11 cellular contexts compared by ENCODE assay signal in genomic region chr4:83170952-83171399, GRCh38. TPM values are rescaled to one million over a fixed set of nuclear protein-coding genes. Genes with fewer than 3 reads are reported as not detected.
DNase-seq lines count a peak whose midpoint lies in the region; ATAC-seq and TF ChIP-seq lines count a peak whose summit lies in the region.
"Had no signal": no experiment of that assay in that cellular context is flagged by ENCODE, and none has a peak within 500 bp of the region (broad histone marks: within the 10 kb centered on the region; RNA-seq: fewer than 3 reads in every experiment).

No MANE protein-coding gene starts in this region.

- TF ChIP-seq RAD21 in HCT116 (IDR thresholded peaks at IDR 0.05; ENCODE audit: low read depth) = no peak

- ATAC-seq in HCT116 (no peak), HG02759 (IDR thresholded peaks at IDR 0.05; ENCODE audit: unreplicated experiment) (no peak)
- ATAC-seq: left ventricle myocardium superior had no signal

- H3K9me2 ChIP-seq in HCT116 (ENCODE audit: insufficient read depth) = no peaks in the 10 kb centered on the region

- no peaks in the 10 kb centered on the region for H3K27me3 ChIP-seq in HCT116 (ENCODE audit: insufficient read depth, low read length)
- no peaks in the 10 kb centered on the region for H3K27me3 ChIP-seq in WERI-Rb-1 (ENCODE audit: insufficient read depth, low read depth, severe bottlenecking)
- no peaks in the 10 kb centered on the region for H3K27me3 ChIP-seq in tibial artery

- H3K4me1 ChIP-seq in HCT116 (ENCODE audit: control insufficient read depth in 1 of 2, insufficient read depth in 2 of 2, low read length in 2 of 2) (peaks cover 4 to 7% of the 10 kb centered on the region in 2 experiments; a peak in 2 of 4 replicates), tibial artery (no peaks in the 10 kb centered on the region)

- peaks cover 6% of the 10 kb centered on the region for H3K36me3 Mint-ChIP-seq in neural crest cell (ENCODE audit: low read depth)

- no TSS peak for BruUV-seq in HCT116 (replicated peaks; lab: Mats Ljungman, UMichigan)

- no peak overlapping the region for H3K4me3 Mint-ChIP-seq in neural crest cell

- no peak for TF ChIP-seq POLR2A in HCT116 (IDR thresholded peaks at IDR 0.05; ENCODE audit: borderline replicate concordance, extremely low read depth, insufficient read depth, insufficient read length)

- H3K36me3 ChIP-seq in HCT116 (ENCODE audit: control insufficient read depth in 1 of 2, insufficient read depth in 2 of 2, low read length in 2 of 2) (no peaks in the 10 kb centered on the region), WERI-Rb-1 (no peaks in the 10 kb centered on the region), tibial artery (no peaks in the 10 kb centered on the region)

- CTCF ChIA-PET in HCT116 (lab: Charles Lee) = no interaction called here

- DNase-seq in DMS53 (lab: John Stamatoyannopoulos, UW) = peak; percentile 22
- no peak for DNase-seq in DMS53 treated with DMSO at 0.1 percent for 48 hours (lab: John Stamatoyannopoulos, UW; ENCODE audit: unreplicated experiment)
- no peak for DNase-seq in HCT116 (ENCODE audit: low read depth, low spot score)
- DNase-seq in WERI-Rb-1 = no peak
- no peak for DNase-seq in neural crest cell (ENCODE audit: low read depth, low spot score)
- no peak for DNase-seq in tibial artery
- no peak for DNase-seq in NCI-H1694 (lab: John Stamatoyannopoulos, UW)
- DNase-seq: left ventricle myocardium superior, Right ventricle myocardium superior had no signal

- H3K27me3 Mint-ChIP-seq in neural crest cell (ENCODE audit: low read depth) = no peaks in the 10 kb centered on the region

- H3K4me1 Mint-ChIP-seq in neural crest cell = peaks cover 18% of the 10 kb centered on the region

- RAD21 ChIA-PET in HCT116 (lab: Charles Lee; ENCODE audit: low non-redundant PET in 1 of 2, low total read pairs in 2 of 2, uncharacterized antibody in 2 of 2, unreplicated experiment in 2 of 2) = no interaction called here

- H3K4me3 ChIP-seq in HCT116 (replicated peaks in 1 of 2; ENCODE audit: low read depth in 1 of 2, low read length in 2 of 2) = no peak overlapping the region
- H3K4me3 ChIP-seq in WERI-Rb-1 (ENCODE audit: low read depth, low read length) = no peak overlapping the region
- no peak overlapping the region for H3K4me3 ChIP-seq in tibial artery

- no peak overlapping the region for H2AFZ ChIP-seq in HCT116 (ENCODE audit: low read depth, low read length, poor library complexity, severe bottlenecking)

- peaks cover 9% of the 10 kb centered on the region for H3K9me3 Mint-ChIP-seq in neural crest cell

- peak overlapping the region; percentile 92 for H3K27ac Mint-ChIP-seq in neural crest cell (ENCODE audit: unreplicated experiment)

- no peaks in the 10 kb centered on the region for H4K20me1 ChIP-seq in HCT116 (ENCODE audit: insufficient read depth)

- no peak overlapping the region for H3K4me2 ChIP-seq in HCT116 (ENCODE audit: low read length)

- no peak overlapping the region for H3K9ac ChIP-seq in HCT116 (ENCODE audit: low read length)

- no peaks in the 10 kb centered on the region for H3K79me2 ChIP-seq in HCT116 (ENCODE audit: insufficient read depth, low read length)

- H3K9me3 ChIP-seq in HCT116 (ENCODE audit: control insufficient read depth in 1 of 2, insufficient read depth in 1 of 2, low read depth in 1 of 2, low read length in 2 of 2) = no peaks in the 10 kb centered on the region
- peaks cover 2% of the 10 kb centered on the region for H3K9me3 ChIP-seq in WERI-Rb-1 (ENCODE audit: severe bottlenecking)
- H3K9me3 ChIP-seq in tibial artery = no peaks in the 10 kb centered on the region

- POLR2A ChIA-PET in HCT116 (lab: Charles Lee) = no interaction called here

- intact Hi-C loops in HCT116 (cut with micrococcal nuclease) (no loop called here), tibial artery (cut with DNase I; ENCODE audit: low total_unique reads) (no loop called here)

- H3K27ac ChIP-seq in HCT116 (ENCODE audit: low read depth, low read length) (peak overlapping the region; percentile 41), WERI-Rb-1 (peak overlapping the region; percentile 34), tibial artery (no peak overlapping the region)
- H3K27ac ChIP-seq: 22Rv1 had no signal

- TF ChIP-seq CTCF in HCT116 (IDR thresholded peaks at IDR 0.05 in 2 of 3, conservative IDR thresholded peaks at IDR 0.05 in 1 of 3; ENCODE audit: borderline replicate concordance in 1 of 3, insufficient read depth in 1 of 3, low read depth in 2 of 3, low read length in 2 of 3) (no peak), WERI-Rb-1 (IDR thresholded peaks at IDR 0.05; ENCODE audit: low read depth, low read length) (no peak), neural crest cell (conservative IDR thresholded peaks at IDR 0.05) (no peak), tibial artery (IDR thresholded peaks at IDR 0.05) (no peak)

TF ChIP-seq in HCT116, 20 proteins besides CTCF, POLR2A, EP300 and RAD21:
- TF ChIP-seq CBX3 (IDR thresholded peaks at IDR 0.05; ENCODE audit: low read depth) (0 out of 2 replicates have a peak, but pooled peaks have one; percentile 23), ZBTB33 (IDR thresholded peaks at IDR 0.05; ENCODE audit: extremely low read depth, insufficient replicate concordance, low read length) (no peak), SRF (IDR thresholded peaks at IDR 0.05; ENCODE audit: low read depth) (no peak), SP1 (IDR thresholded peaks at IDR 0.05; ENCODE audit: low read depth) (no peak), ZFX (IDR thresholded peaks at IDR 0.05) (no peak), EZH2phosphoT487 (IDR thresholded peaks at IDR 0.05; ENCODE audit: borderline replicate concordance) (no peak)

RNA-seq across cellular contexts. Expression of gene PLAC8, which starts 56.4 kb away (rescaled TPM):
- total RNA-seq in HCT116 (2021; ENCODE audit: unreplicated experiment) (0.61 TPM), neural crest cell (0.40 and 0.57 TPM in 2 replicates)
- polyA plus RNA-seq in HCT116 (2012) = 0.17 and 0.57 TPM in 2 replicates

Comparison
In these comparisons a context has a peak if more than half of its experiments do, and no peak if none do; other contexts are left out.
1. H3K27ac ChIP-seq: peak in HCT116 (single experiment) and WERI-Rb-1 (single experiment); none in tibial artery (0 of 2).